15 cellular contexts compared by ENCODE assay signal in the genomic region with DNA sequence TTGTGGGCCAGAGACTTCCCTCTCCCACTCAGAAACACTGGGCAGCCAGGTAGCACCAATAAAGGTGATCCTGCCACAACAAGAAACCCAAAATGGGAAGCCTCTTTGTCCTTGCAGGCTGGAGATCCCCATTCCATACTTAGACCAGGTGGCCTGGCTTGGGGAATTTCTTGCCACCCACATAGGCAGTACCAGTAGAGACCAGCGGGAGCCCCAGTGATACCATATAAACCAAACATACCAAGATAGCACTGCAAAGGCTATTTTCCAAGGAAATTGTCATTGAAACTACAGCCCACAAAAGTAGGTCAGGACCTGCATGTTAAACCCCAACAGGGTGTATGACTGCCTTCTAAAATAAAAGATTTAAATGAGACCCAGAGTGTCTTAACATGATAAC.
DNase-seq lines count a peak whose midpoint lies in the region; ATAC-seq, FAIRE-seq and TF ChIP-seq lines count a peak whose summit lies in the region.
"Had no signal": no experiment of that assay in that cellular context is flagged by ENCODE, and none has a peak within 500 bp of the region (broad histone marks: within the 10 kb centered on the region; RNA-seq: fewer than 3 reads in every experiment).

No MANE protein-coding gene starts in this region.

- H3K36me3 ChIP-seq in Panc1 (ENCODE audit: control insufficient read depth, insufficient read depth, low read length): no peaks in the 10 kb centered on the region
- no peaks in the 10 kb centered on the region for H3K36me3 ChIP-seq in testis (ENCODE audit: low read depth, missing control alignments)

- POLR2A ChIA-PET in Panc1 (lab: Charles Lee): no interaction called here

- H3K4me1 ChIP-seq in Panc1 (ENCODE audit: control insufficient read depth, insufficient read depth, low read length): no peaks in the 10 kb centered on the region
- H3K4me1 ChIP-seq in foreskin keratinocyte: no peaks in the 10 kb centered on the region
- no peaks in the 10 kb centered on the region for H3K4me1 ChIP-seq in testis

- TF ChIP-seq CTCF in Panc1 (IDR thresholded peaks at IDR 0.05) (peak; percentile 26; the same call in 1 of the 2 replicates), foreskin keratinocyte (conservative IDR thresholded peaks at IDR 0.05) (peak; percentile 47), testis (IDR thresholded peaks at IDR 0.05) (no peak), coronary artery (IDR thresholded peaks at IDR 0.05) (no peak)

- ATAC-seq in Panc1 (no peak), foreskin keratinocyte (peak; percentile 33), HG03378 (IDR thresholded peaks at IDR 0.05; ENCODE audit: unreplicated experiment) (no peak)
- ATAC-seq: T-cell had no signal

- 94 to 100% methylated on average over 1 of the region's 1 CpG for WGBS in testis, 2 donors

- FAIRE-seq in GM19239 (lab: Jason Lieb, UNC): peak; percentile 33

- DNase-seq in ACHN (peak; percentile 22), GM19239 (ENCODE audit: insufficient read length, low spot score) (no peak), Panc1 (ENCODE audit: low read depth, low spot score) (no peak), foreskin keratinocyte (no peak), testis (no peak), coronary artery (ENCODE audit: low spot score) (no peak)
- no peak for DNase-seq in stimulated activated CD4-positive, alpha-beta T cell treated with anti-CD3 and anti-CD28 coated beads, Interleukin-12 subunit alpha, Interleukin-12 subunit beta, amount 100 ng/mL, for 4 hours
- DNase-seq: activated CD4-positive, alpha-beta T cell treated with anti-CD3 and anti-CD28 coated beads, Interleukin-2, amount 50 U/mL, for 1 hour; activated effector memory CD4-positive, alpha-beta T cell treated with Interleukin-2 at 50 U/mL for 16 hours; caudate nucleus; EL; Kasumi-1; right lobe of liver; T-cell had no signal

- intact Hi-C loops in Panc1 (cut with micrococcal nuclease; ENCODE audit: unreplicated experiment) (no loop called here), testis (cut with DNase I; ENCODE audit: low total_unique reads) (no loop called here)

- H3K4me3 ChIP-seq in Panc1 (ENCODE audit: low read depth in 2 of 2, low read length in 2 of 2) (no peak overlapping the region), testis (no peak overlapping the region), coronary artery (no peak overlapping the region)
- H3K4me3 ChIP-seq: right lobe of liver had no signal

- BruUV-seq in Panc1 (replicated peaks; lab: Mats Ljungman, UMichigan): no TSS peak

- CTCF ChIA-PET in Panc1 (lab: Charles Lee): interaction anchor here (0.6 kb wide), 1 partner anchor 28 kb away, joined by 5 read pairs; no protein-coding TSS in a partner anchor

- TF ChIP-seq POLR2A in testis (IDR thresholded peaks at IDR 0.05): no peak

- H3K27me3 ChIP-seq in Panc1 (ENCODE audit: control insufficient read depth, insufficient read depth, low read length) (no peaks in the 10 kb centered on the region), foreskin keratinocyte (no peaks in the 10 kb centered on the region), testis (no peaks in the 10 kb centered on the region)
- H3K27me3 ChIP-seq: right lobe of liver had no signal

- H3K9me3 ChIP-seq in Panc1 (ENCODE audit: control insufficient read depth, insufficient read depth, low read depth, low read length) (no peaks in the 10 kb centered on the region), testis (no peaks in the 10 kb centered on the region)
- H3K9me3 ChIP-seq: right lobe of liver had no signal

- in situ Hi-C loops in ACHN (cut with HindIII; ENCODE audit: low pct_ligation_motif_present, low pct_unique_long_range_greater_than_20kb, low sequenced_read_pairs): no loop called here
- in situ Hi-C loops in Panc1 (cut with HindIII; ENCODE audit: low pct_unique_long_range_greater_than_20kb, low sequenced_read_pairs): no loop called here

- H3K27ac ChIP-seq in Panc1 (ENCODE audit: low read length) (no peak overlapping the region), foreskin keratinocyte (no peak overlapping the region), testis (no peak overlapping the region), coronary artery (no peak overlapping the region)
- H3K27ac ChIP-seq: right lobe of liver had no signal

Comparison
In these comparisons a context has a peak if more than half of its experiments do, and no peak if none do; other contexts are left out.
1. CTCF ChIP-seq: peak in Panc1 (single experiment) and foreskin keratinocyte (single experiment); none in testis (0 of 3) and coronary artery (single experiment).